In the genomic region with DNA sequence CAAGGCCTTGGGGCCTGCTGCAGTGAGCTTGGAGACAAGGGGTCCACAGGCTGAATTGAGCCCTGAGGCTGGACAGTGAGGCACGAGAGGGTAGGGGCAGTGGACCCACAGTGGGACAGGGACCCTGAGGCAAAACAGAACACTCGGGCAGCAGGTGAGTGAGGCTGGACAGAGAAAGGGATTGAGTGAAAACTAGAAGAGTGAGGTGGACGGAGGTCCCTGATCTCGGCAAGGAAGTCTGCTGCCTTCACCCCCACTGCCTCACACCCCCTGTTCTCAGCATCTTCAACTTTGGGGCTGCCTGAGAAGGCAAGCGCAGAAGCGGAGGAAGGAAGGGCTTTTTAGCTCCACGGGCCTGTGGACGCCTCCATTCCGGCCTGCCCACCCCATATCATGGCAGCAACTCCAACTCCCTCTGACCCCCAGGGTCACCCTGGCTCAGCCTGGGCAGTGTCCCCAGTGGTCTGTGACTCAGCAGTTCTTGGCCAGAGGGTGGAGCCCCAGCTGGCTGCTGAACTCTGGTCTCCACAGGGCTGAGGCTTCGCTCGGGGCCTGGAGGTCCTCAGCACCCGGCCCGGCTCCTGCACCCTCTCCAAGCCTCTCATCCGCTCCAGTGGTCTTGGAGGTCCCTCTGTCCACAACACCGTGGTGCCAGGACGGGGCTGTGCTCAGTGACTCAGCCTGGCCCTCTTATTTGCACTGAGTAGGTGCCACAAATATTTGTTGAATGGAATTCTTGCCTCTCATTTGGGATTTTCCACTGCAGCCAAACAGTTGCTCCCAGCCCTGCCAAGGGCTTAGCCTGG, we compare ENCODE assay signal across 8 cellular contexts.
DNase-seq lines count a peak whose midpoint lies in the region; ATAC-seq, FAIRE-seq and TF ChIP-seq lines count a peak whose summit lies in the region.

No MANE protein-coding gene starts in this region.

- CTCF ChIA-PET in HCT116 (lab: Charles Lee) = interaction anchor here (1.1 kb wide), 1 partner anchor 161 kb away, joined by 3 read pairs; the partner anchor contains the start of gene AHCYL1
- CTCF ChIA-PET in activated CD8-positive, alpha-beta T cell treated with anti-CD3 and anti-CD28 coated beads for 36 hours (lab: Charles Lee) = interaction anchor here (0.5 to 1.8 kb wide), 5 partner anchors 10 to 237 kb away, joined by 3 to 7 read pairs (median 4); no protein-coding TSS in a partner anchor

- peak; percentile 59 for ATAC-seq in HCT116
- ATAC-seq in activated CD8-positive, alpha-beta T cell treated with anti-CD3 and anti-CD28 coated beads for 36 hours = no peak
- ATAC-seq in stimulated activated effector memory CD8-positive, alpha-beta T cell treated with anti-CD3 and anti-CD28 coated beads, Interleukin-12 subunit alpha, Interleukin-12 subunit beta, amount 100 ng/mL, for 72 hours = no peak

- DNase-seq in HCT116 (ENCODE audit: low read depth, low spot score) = no peak
- no peak for DNase-seq in activated CD8-positive, alpha-beta T cell treated with anti-CD3 and anti-CD28 coated beads for 36 hours
- peak; percentile 49 for DNase-seq in left ventricle myocardium inferior
- no peak for DNase-seq in stimulated activated effector memory CD8-positive, alpha-beta T cell treated with anti-CD3 and anti-CD28 coated beads, Interleukin-12 subunit alpha, Interleukin-12 subunit beta, amount 100 ng/mL, for 72 hours (ENCODE audit: low spot score in 2 of 2)
- DNase-seq in GM12891 (ENCODE audit: insufficient read length, low spot score) = no peak
- no peak for DNase-seq in islet precursor cell
- no peak for DNase-seq in epidermal melanocyte (ENCODE audit: insufficient read length, low spot score)
- DNase-seq in OCI-M2 (lab: John Stamatoyannopoulos, UW; ENCODE audit: unreplicated experiment) = no peak

- H3K27ac Mint-ChIP-seq in activated CD8-positive, alpha-beta T cell treated with anti-CD3 and anti-CD28 coated beads for 36 hours = peak overlapping the region; percentile 17
- peak overlapping the region; percentile 94 for H3K27ac Mint-ChIP-seq in stimulated activated effector memory CD8-positive, alpha-beta T cell treated with anti-CD3 and anti-CD28 coated beads, Interleukin-12 subunit alpha, Interleukin-12 subunit beta, amount 100 ng/mL, for 72 hours

- no peaks in the 10 kb centered on the region for H3K79me2 ChIP-seq in HCT116 (ENCODE audit: insufficient read depth, low read length)

- TF ChIP-seq CTCF in HCT116 (IDR thresholded peaks at IDR 0.05 in 2 of 3, conservative IDR thresholded peaks at IDR 0.05 in 1 of 3; ENCODE audit: borderline replicate concordance in 1 of 3, insufficient read depth in 1 of 3, low read depth in 2 of 3, low read length in 2 of 3) (no peak), left ventricle myocardium inferior (IDR thresholded peaks at IDR 0.05; ENCODE audit: borderline replicate concordance) (no peak)
- no peak for TF ChIP-seq CTCF in activated CD8-positive, alpha-beta T cell treated with anti-CD3 and anti-CD28 coated beads for 36 hours (IDR thresholded peaks at IDR 0.05)

- H3K9me3 ChIP-seq in HCT116 (ENCODE audit: control insufficient read depth in 1 of 2, insufficient read depth in 1 of 2, low read depth in 1 of 2, low read length in 2 of 2) (no peaks in the 10 kb centered on the region), left ventricle myocardium inferior (replicated peaks) (no peaks in the 10 kb centered on the region)

- H3K4me1 Mint-ChIP-seq in activated CD8-positive, alpha-beta T cell treated with anti-CD3 and anti-CD28 coated beads for 36 hours (ENCODE audit: low read depth) = peaks cover 35% of the 10 kb centered on the region
- peaks cover 69% of the 10 kb centered on the region for H3K4me1 Mint-ChIP-seq in stimulated activated effector memory CD8-positive, alpha-beta T cell treated with anti-CD3 and anti-CD28 coated beads, Interleukin-12 subunit alpha, Interleukin-12 subunit beta, amount 100 ng/mL, for 72 hours

- H3K4me1 ChIP-seq in HCT116 (ENCODE audit: control insufficient read depth in 1 of 2, insufficient read depth in 2 of 2, low read length in 2 of 2) (peaks cover 19 to 61% of the 10 kb centered on the region in 2 experiments), left ventricle myocardium inferior (peaks cover 68% of the 10 kb centered on the region)

- no peaks in the 10 kb centered on the region for H3K36me3 Mint-ChIP-seq in activated CD8-positive, alpha-beta T cell treated with anti-CD3 and anti-CD28 coated beads for 36 hours (ENCODE audit: low read depth)
- peaks cover 6% of the 10 kb centered on the region for H3K36me3 Mint-ChIP-seq in stimulated activated effector memory CD8-positive, alpha-beta T cell treated with anti-CD3 and anti-CD28 coated beads, Interleukin-12 subunit alpha, Interleukin-12 subunit beta, amount 100 ng/mL, for 72 hours

- RAD21 ChIA-PET in HCT116 (lab: Charles Lee; ENCODE audit: low non-redundant PET in 1 of 2, low total read pairs in 2 of 2, uncharacterized antibody in 2 of 2, unreplicated experiment in 2 of 2) = no interaction called here

- H4K20me1 ChIP-seq in HCT116 (ENCODE audit: insufficient read depth) = no peaks in the 10 kb centered on the region

- H3K27me3 ChIP-seq in HCT116 (ENCODE audit: insufficient read depth, low read length) (no peaks in the 10 kb centered on the region), left ventricle myocardium inferior (ENCODE audit: low read depth) (no peaks in the 10 kb centered on the region)

- FAIRE-seq in GM12891 (lab: Jason Lieb, UNC) = no peak

- H3K9ac ChIP-seq in HCT116 (ENCODE audit: low read length) = peak overlapping the region; percentile 32; the same call in 1 of the 2 replicates

- H3K27ac ChIP-seq in HCT116 (ENCODE audit: low read depth, low read length) (peak overlapping the region; percentile 23; the same call in 1 of the 2 replicates), left ventricle myocardium inferior (replicated peaks) (peak overlapping the region; percentile 27)

- no TSS peak for BruUV-seq in HCT116 (replicated peaks; lab: Mats Ljungman, UMichigan)

- intact Hi-C loops in HCT116 (cut with micrococcal nuclease) = no loop called here
- intact Hi-C loops in activated CD8-positive, alpha-beta T cell treated with anti-CD3 and anti-CD28 coated beads for 36 hours (cut with micrococcal nuclease) = no loop called here
- intact Hi-C loops in left ventricle myocardium inferior (cut with micrococcal nuclease) = no loop called here

- no peak overlapping the region for H3K4me3 Mint-ChIP-seq in activated CD8-positive, alpha-beta T cell treated with anti-CD3 and anti-CD28 coated beads for 36 hours
- H3K4me3 Mint-ChIP-seq in stimulated activated effector memory CD8-positive, alpha-beta T cell treated with anti-CD3 and anti-CD28 coated beads, Interleukin-12 subunit alpha, Interleukin-12 subunit beta, amount 100 ng/mL, for 72 hours = peak overlapping the region; percentile 55

- TF ChIP-seq POLR2A in HCT116 (IDR thresholded peaks at IDR 0.05; ENCODE audit: borderline replicate concordance, extremely low read depth, insufficient read depth, insufficient read length) (no peak), GM12891 (IDR thresholded peaks at IDR 0.05; ENCODE audit: low read depth, low read length) (no peak)

- POLR2A ChIA-PET in HCT116 (lab: Charles Lee) = no interaction called here
- POLR2A ChIA-PET in activated CD8-positive, alpha-beta T cell treated with anti-CD3 and anti-CD28 coated beads for 36 hours (lab: Charles Lee) = interaction anchor here (1.0 kb wide), 1 partner anchor 20 kb away, joined by 4 read pairs; no protein-coding TSS in a partner anchor

- H3K4me2 ChIP-seq in HCT116 (ENCODE audit: low read length) = peak overlapping the region; percentile 66

- no peaks in the 10 kb centered on the region for H3K9me3 Mint-ChIP-seq in activated CD8-positive, alpha-beta T cell treated with anti-CD3 and anti-CD28 coated beads for 36 hours
- no peaks in the 10 kb centered on the region for H3K9me3 Mint-ChIP-seq in stimulated activated effector memory CD8-positive, alpha-beta T cell treated with anti-CD3 and anti-CD28 coated beads, Interleukin-12 subunit alpha, Interleukin-12 subunit beta, amount 100 ng/mL, for 72 hours

- H3K9me2 ChIP-seq in HCT116 (ENCODE audit: insufficient read depth) = no peaks in the 10 kb centered on the region

- no peaks in the 10 kb centered on the region for H3K27me3 Mint-ChIP-seq in activated CD8-positive, alpha-beta T cell treated with anti-CD3 and anti-CD28 coated beads for 36 hours

- peak overlapping the region; percentile 65 for H2AFZ ChIP-seq in HCT116 (ENCODE audit: low read depth, low read length, poor library complexity, severe bottlenecking)

- H3K36me3 ChIP-seq in HCT116 (ENCODE audit: control insufficient read depth in 1 of 2, insufficient read depth in 2 of 2, low read length in 2 of 2) (no peaks in the 10 kb centered on the region), left ventricle myocardium inferior (no peaks in the 10 kb centered on the region)

- H3K4me3 ChIP-seq in HCT116 (replicated peaks in 1 of 2; ENCODE audit: low read depth in 1 of 2, low read length in 2 of 2) (no peak overlapping the region), left ventricle myocardium inferior (no peak overlapping the region)

- no peak for TF ChIP-seq RAD21 in HCT116 (IDR thresholded peaks at IDR 0.05; ENCODE audit: low read depth)

TF ChIP-seq in HCT116, 20 proteins besides CTCF, POLR2A, EP300 and RAD21 (continues in another document):
- TF ChIP-seq CBX3 (IDR thresholded peaks at IDR 0.05; ENCODE audit: low read depth) = no peak
- TF ChIP-seq CEBPB (IDR thresholded peaks at IDR 0.05; ENCODE audit: low read depth) = no peak

TF ChIP-seq in GM12891, 5 proteins besides CTCF, POLR2A, EP300 and RAD21:
- no peak for TF ChIP-seq TAF1 (IDR thresholded peaks at IDR 0.05; ENCODE audit: low read depth, low read length)
- TF ChIP-seq SPI1 (IDR thresholded peaks at IDR 0.05; ENCODE audit: low read depth, low read length) = no peak
- no peak for TF ChIP-seq POLR2AphosphoS5 (IDR thresholded peaks at IDR 0.05; ENCODE audit: low read depth, low read length)
- TF ChIP-seq PAX5 (IDR thresholded peaks at IDR 0.05; ENCODE audit: insufficient read depth, low read length, severe bottlenecking) = no peak
- no peak for TF ChIP-seq POU2F2 (IDR thresholded peaks at IDR 0.05; ENCODE audit: low read depth, low read length)
